In the genomic region with DNA sequence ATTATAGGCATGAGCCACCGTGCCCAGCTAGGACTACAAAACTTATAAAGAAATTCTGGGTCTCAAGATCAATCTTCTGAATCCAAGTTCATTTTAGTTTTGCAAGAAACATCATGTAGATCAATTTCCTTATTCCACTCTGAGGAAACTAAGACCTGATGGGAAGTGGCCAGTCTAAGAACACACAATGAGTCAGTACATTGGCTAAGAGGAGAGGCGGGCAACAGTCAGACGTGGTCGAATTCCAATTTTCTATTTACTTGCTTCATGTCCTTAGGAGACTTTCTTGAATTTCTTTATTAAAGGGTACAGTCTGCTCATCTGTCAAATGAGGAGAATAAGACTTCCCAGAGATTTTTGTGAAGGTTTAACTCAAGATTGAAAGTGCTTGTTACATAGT, we compare ENCODE assay signal across 29 cellular contexts.
DNase-seq lines count a peak whose midpoint lies in the region; ATAC-seq and TF ChIP-seq lines count a peak whose summit lies in the region.
"Had no signal": no experiment of that assay in that cellular context is flagged by ENCODE, and none has a peak within 500 bp of the region (broad histone marks: within the 10 kb centered on the region; RNA-seq: fewer than 3 reads in every experiment).

No MANE protein-coding gene starts in this region.

- H3K4me1 ChIP-seq in breast epithelium, result no peaks in the 10 kb centered on the region
- H3K4me1 ChIP-seq in psoas muscle, result peaks cover 22% of the 10 kb centered on the region
- H3K4me1 ChIP-seq: spleen had no signal

- intact Hi-C loops in MCF 10A (cut with micrococcal nuclease), result no loop called here
- intact Hi-C loops in breast epithelium (cut with DNase I; ENCODE audit: low total_unique reads), result loop anchor here (5.0 kb wide), 1 partner anchor 709 kb away; no protein-coding TSS in a partner anchor
- intact Hi-C loops in psoas muscle (cut with DNase I), result no loop called here

- H3K36me3 Mint-ChIP-seq in MCF 10A (ENCODE audit: insufficient read depth, unreplicated experiment), result no peaks in the 10 kb centered on the region
- H3K36me3 Mint-ChIP-seq: brain; CD4-positive, alpha-beta memory T cell; natural killer cell had no signal

- ATAC-seq in psoas muscle (peak; percentile 53 to 80 (median 71)), GM21737 (IDR thresholded peaks at IDR 0.05; ENCODE audit: unreplicated experiment) (no peak)
- ATAC-seq: activated CD4-positive, alpha-beta T cell treated with anti-CD3 and anti-CD28 coated beads for 36 hours; activated naive CD8-positive, alpha-beta T cell treated with anti-CD3 and anti-CD28 coated beads, Interleukin-2, amount 50 U/mL, for 24 hours; natural killer cell; T-helper 17 cell had no signal

- DNase-seq in MCF 10A (ENCODE audit: unreplicated experiment) (peak; percentile 4), breast epithelium (ENCODE audit: low spot score in 2 of 2) (no peak), astrocyte of the hippocampus (ENCODE audit: low read depth, low spot score) (peak; percentile 13), psoas muscle (no peak), caudate nucleus (lab: John Stamatoyannopoulos, UW) (no peak), NCI-H146 treated with DMSO at 0.1 percent for 48 hours (lab: John Stamatoyannopoulos, UW; ENCODE audit: unreplicated experiment) (no peak), EL (no peak)
- DNase-seq: activated CD4-positive, alpha-beta T cell treated with anti-CD3 and anti-CD28 coated beads for 36 hours; activated CD8-positive, alpha-beta memory T cell treated with anti-CD3 and anti-CD28 coated beads for 24 hours; activated gamma-delta T cell treated with Interleukin-2 at 50 U/mL for 16 hours; activated naive CD8-positive, alpha-beta T cell treated with anti-CD3 and anti-CD28 coated beads, Interleukin-2, amount 50 U/mL, for 24 hours; activated T-cell treated with anti-CD3 and anti-CD28 coated beads, Interleukin-2, amount 50 U/mL, for 1 hour; AML-193; CD4-positive, alpha-beta memory T cell; DMS 273 treated with DMSO at 0.1 percent for 48 hours; foreskin fibroblast; HCEC 1CT; natural killer cell; NCI-H2081; NCI-H446; retina; SK-N-SH; spleen; stimulated activated CD4-positive, alpha-beta T cell treated with anti-CD3 and anti-CD28 coated beads, Interleukin-2, amount 100 ng/mL, for 48 hours; T-helper 17 cell had no signal

- H3K27ac ChIP-seq in breast epithelium (no peak overlapping the region), psoas muscle (peak overlapping the region; percentile 85), caudate nucleus (ENCODE audit: low read depth, low read length) (no peak overlapping the region)
- H3K27ac ChIP-seq: 22Rv1, spleen had no signal

- peaks cover 10% of the 10 kb centered on the region for H3K9me3 Mint-ChIP-seq in MCF 10A (ENCODE audit: unreplicated experiment)
- H3K9me3 Mint-ChIP-seq: activated naive CD8-positive, alpha-beta T cell treated with anti-CD3 and anti-CD28 coated beads, Interleukin-2, amount 50 U/mL, for 24 hours had no signal

- no peaks in the 10 kb centered on the region for H3K27me3 ChIP-seq in breast epithelium
- H3K27me3 ChIP-seq in psoas muscle (ENCODE audit: insufficient read depth in 3 of 3, low read length in 2 of 3), result no peaks in the 10 kb centered on the region
- H3K27me3 ChIP-seq: spleen had no signal

- WGBS in psoas muscle, 3 donors, result 51 to 76% (median 57%) methylated on average over 4 of the region's 4 CpGs

- H3K27me3 Mint-ChIP-seq in MCF 10A (ENCODE audit: insufficient read depth, unreplicated experiment), result no peaks in the 10 kb centered on the region
- H3K27me3 Mint-ChIP-seq: activated naive CD8-positive, alpha-beta T cell treated with anti-CD3 and anti-CD28 coated beads, Interleukin-2, amount 50 U/mL, for 24 hours; CD4-positive, alpha-beta memory T cell; T-helper 17 cell had no signal

- CTCF ChIA-PET in MCF 10A (lab: Yijun Ruan, JAX), result no interaction called here

- BruUV-seq in MCF 10A (replicated peaks; lab: Mats Ljungman, UMichigan), result no TSS peak

- no peak for TF ChIP-seq POLR2A in breast epithelium (IDR thresholded peaks at IDR 0.05)

- no peaks in the 10 kb centered on the region for H3K36me3 ChIP-seq in breast epithelium
- H3K36me3 ChIP-seq in psoas muscle (ENCODE audit: insufficient read depth in 1 of 2, low read depth in 1 of 2), result no peaks in the 10 kb centered on the region
- H3K36me3 ChIP-seq: spleen had no signal

- H3K27ac Mint-ChIP-seq in MCF 10A (ENCODE audit: low read depth, unreplicated experiment), result no peak overlapping the region
- H3K27ac Mint-ChIP-seq: activated CD4-positive, alpha-beta T cell treated with anti-CD3 and anti-CD28 coated beads for 36 hours; activated naive CD8-positive, alpha-beta T cell treated with anti-CD3 and anti-CD28 coated beads, Interleukin-2, amount 50 U/mL, for 24 hours; CD4-positive, alpha-beta memory T cell; natural killer cell; T-helper 17 cell had no signal

- no peaks in the 10 kb centered on the region for H3K4me1 Mint-ChIP-seq in MCF 10A (ENCODE audit: insufficient read depth, unreplicated experiment)
- H3K4me1 Mint-ChIP-seq: activated CD4-positive, alpha-beta T cell treated with anti-CD3 and anti-CD28 coated beads for 36 hours; activated naive CD8-positive, alpha-beta T cell treated with anti-CD3 and anti-CD28 coated beads, Interleukin-2, amount 50 U/mL, for 24 hours; CD4-positive, alpha-beta memory T cell; natural killer cell; T-helper 17 cell had no signal

- POLR2A ChIA-PET in MCF 10A (lab: Yijun Ruan, JAX), result no interaction called here

- H3K9me3 ChIP-seq in breast epithelium (no peaks in the 10 kb centered on the region), psoas muscle (no peaks in the 10 kb centered on the region)
- H3K9me3 ChIP-seq: spleen had no signal

- H3K4me3 ChIP-seq in breast epithelium (no peak overlapping the region), psoas muscle (no peak overlapping the region)
- H3K4me3 ChIP-seq: lung, spleen had no signal

- no peak overlapping the region for H3K4me3 Mint-ChIP-seq in MCF 10A (ENCODE audit: unreplicated experiment)
- H3K4me3 Mint-ChIP-seq: activated CD4-positive, alpha-beta T cell treated with anti-CD3 and anti-CD28 coated beads for 36 hours; activated naive CD8-positive, alpha-beta T cell treated with anti-CD3 and anti-CD28 coated beads, Interleukin-2, amount 50 U/mL, for 24 hours; brain; CD4-positive, alpha-beta memory T cell; natural killer cell; T-helper 17 cell had no signal

- TF ChIP-seq CTCF in MCF 10A (IDR thresholded peaks at IDR 0.05; ENCODE audit: unreplicated experiment), result no peak
- no peak for TF ChIP-seq CTCF in breast epithelium (IDR thresholded peaks at IDR 0.05)
- TF ChIP-seq CTCF in psoas muscle (IDR thresholded peaks at IDR 0.05), result no peak

Comparison
In these comparisons a context has a peak if more than half of its experiments do, and no peak if none do; other contexts are left out.
1. DNase-seq: peak in MCF 10A (single experiment) and astrocyte of the hippocampus (single experiment); none in breast epithelium (0 of 2), psoas muscle (0 of 2), caudate nucleus (0 of 61), NCI-H146 treated with DMSO at 0.1 percent for 48 hours (single experiment) and EL (single experiment).